ENCODE assay signal across 8 cellular contexts in the genomic region with DNA sequence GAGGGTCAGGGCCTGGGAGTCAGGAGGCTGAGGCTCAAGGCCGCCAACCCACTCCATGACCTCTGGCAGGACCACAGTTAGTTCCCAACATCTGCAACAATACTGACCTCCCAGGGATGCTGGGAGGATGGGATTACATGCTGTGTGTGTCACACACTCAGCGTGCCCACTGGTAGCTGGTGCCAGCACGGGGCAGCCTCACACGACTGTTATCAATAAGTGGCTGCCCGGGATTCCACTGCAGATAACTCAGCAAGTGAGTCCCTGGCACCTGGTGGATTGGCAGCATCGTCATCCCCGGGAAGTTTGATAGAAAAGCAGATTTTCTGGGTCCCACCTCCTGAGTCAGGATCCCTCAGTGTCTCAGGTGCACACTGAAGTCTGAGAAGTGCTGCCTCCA.
"Had no signal": no experiment of that assay in that cellular context is flagged by ENCODE, and none has a peak within 500 bp of the region (broad histone marks: within the 10 kb centered on the region; RNA-seq: fewer than 3 reads in every experiment).

No MANE protein-coding gene starts in this region.

- ATAC-seq: GM23338, HCT116, HepG2 had no signal

- H3K4me3 ChIP-seq: GM23338, HAP-1 had no signal

- H3K4me1 ChIP-seq: HAP-1 had no signal

- H3K9ac ChIP-seq: KMS-11 had no signal

- H3K9me3 Mint-ChIP-seq: GM23338, HFFc6, IgD-negative memory B cell had no signal

- H3K36me3 ChIP-seq: HAP-1 had no signal

- H3K36me3 Mint-ChIP-seq: IgD-negative memory B cell had no signal

- DNase-seq: HFFc6, KBM-7 had no signal

- H3K27ac ChIP-seq: KMS-11 had no signal

- H3K27ac Mint-ChIP-seq: GM23338, HFFc6, IgD-negative memory B cell had no signal

- H3K9me3 ChIP-seq: HAP-1 had no signal

- H3K4me3 Mint-ChIP-seq: GM23338, HFFc6, IgD-negative memory B cell had no signal
